In the genomic region with DNA sequence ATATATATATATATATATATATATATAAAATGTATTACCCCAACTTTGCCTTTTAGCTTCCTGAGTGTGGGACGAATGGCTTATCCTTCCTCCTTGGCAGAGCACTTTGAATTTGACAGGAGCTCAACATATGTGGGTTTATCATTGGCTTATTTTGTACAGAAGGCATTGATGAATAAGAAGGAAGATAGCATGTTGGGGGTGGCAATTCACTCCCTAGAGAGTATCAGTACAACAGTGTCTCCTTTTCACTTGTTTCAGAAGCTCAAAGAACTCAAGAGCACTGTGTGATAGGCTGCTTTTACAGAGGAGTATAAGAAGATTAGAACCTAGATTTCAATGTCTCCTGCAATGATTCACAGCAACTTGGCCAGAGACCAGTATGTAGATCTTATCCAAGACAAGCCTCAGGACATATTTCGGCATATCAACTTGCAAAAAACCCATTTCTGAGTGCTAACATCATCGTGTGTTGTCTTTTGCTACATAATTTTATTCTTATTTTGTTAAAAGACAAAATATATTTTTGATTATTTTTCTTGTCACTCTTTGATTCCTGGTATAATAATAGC, we compare ENCODE assay signal across 20 cellular contexts.
DNase-seq lines count a peak whose midpoint lies in the region; ATAC-seq and TF ChIP-seq lines count a peak whose summit lies in the region.
"Had no signal": no experiment of that assay in that cellular context is flagged by ENCODE, and none has a peak within 500 bp of the region (broad histone marks: within the 10 kb centered on the region; RNA-seq: fewer than 3 reads in every experiment).

No MANE protein-coding gene starts in this region.

- TF ChIP-seq CTCF in CD4-positive, alpha-beta T cell (IDR thresholded peaks at IDR 0.05), result no peak
- no peak for TF ChIP-seq CTCF in mammary epithelial cell (conservative IDR thresholded peaks at IDR 0.05 in 1 of 2, IDR thresholded peaks at IDR 0.05 in 1 of 2; ENCODE audit: extremely low read depth in 1 of 2, insufficient read depth in 1 of 2, low read depth in 1 of 2, low read length in 2 of 2)
- no peak for TF ChIP-seq CTCF in GM10266 (IDR thresholded peaks at IDR 0.05; ENCODE audit: control insufficient read depth, insufficient read depth, low read depth, missing control alignments)
- TF ChIP-seq CTCF in esophagus squamous epithelium (IDR thresholded peaks at IDR 0.05), result no peak

- ATAC-seq in CD4-positive, alpha-beta T cell (ENCODE audit: poor library complexity), result no peak
- no peak for ATAC-seq in naive thymus-derived CD4-positive, alpha-beta T cell
- no peak for ATAC-seq in HG02884 (IDR thresholded peaks at IDR 0.05; ENCODE audit: unreplicated experiment)
- ATAC-seq: A549, Right ventricle myocardium inferior had no signal

- H3K27me3 ChIP-seq in CD4-positive, alpha-beta T cell (ENCODE audit: control insufficient read depth, insufficient read depth, low read length), result no peaks in the 10 kb centered on the region
- H3K27me3 ChIP-seq in mammary epithelial cell (ENCODE audit: insufficient read depth, low read length), result no peaks in the 10 kb centered on the region
- H3K27me3 ChIP-seq in naive thymus-derived CD4-positive, alpha-beta T cell (ENCODE audit: control insufficient read depth in 2 of 2, insufficient read depth in 2 of 2, low read length in 2 of 2), result no peaks in the 10 kb centered on the region
- H3K27me3 ChIP-seq in esophagus squamous epithelium, result no peaks in the 10 kb centered on the region
- H3K27me3 ChIP-seq: BE2C, SJSA1 had no signal

- no peak overlapping the region for H3K4me2 ChIP-seq in mammary epithelial cell (ENCODE audit: insufficient read depth, low read depth, low read length)
- H3K4me2 ChIP-seq: A549 had no signal

- no peak overlapping the region for H3K9ac ChIP-seq in mammary epithelial cell (ENCODE audit: insufficient read depth, low read length)

- no peaks in the 10 kb centered on the region for H3K27me3 Mint-ChIP-seq in CD4-positive, alpha-beta T cell
- no peaks in the 10 kb centered on the region for H3K27me3 Mint-ChIP-seq in naive thymus-derived CD4-positive, alpha-beta T cell

- peaks cover 16% of the 10 kb centered on the region for H3K4me1 ChIP-seq in mammary epithelial cell (ENCODE audit: insufficient read depth, low read length)
- peaks cover 0 to 15% of the 10 kb centered on the region in 2 donors for H3K4me1 ChIP-seq in naive thymus-derived CD4-positive, alpha-beta T cell (ENCODE audit: control insufficient read depth in 2 of 2, insufficient read depth in 2 of 2, low read length in 2 of 2)
- H3K4me1 ChIP-seq in esophagus squamous epithelium, result no peaks in the 10 kb centered on the region
- H3K4me1 ChIP-seq: A549, BE2C, SJSA1 had no signal

- no peak overlapping the region for H3K27ac ChIP-seq in CD4-positive, alpha-beta T cell (ENCODE audit: low read depth, low read length)
- H3K27ac ChIP-seq in mammary epithelial cell (ENCODE audit: insufficient read depth, low read depth, low read length) (no peak overlapping the region), esophagus squamous epithelium (no peak overlapping the region)
- no peak overlapping the region for H3K27ac ChIP-seq in naive thymus-derived CD4-positive, alpha-beta T cell (ENCODE audit: low read depth, low read length)
- H3K27ac ChIP-seq: A549, SJSA1 had no signal

- no TSS peak for BruUV-seq in mammary epithelial cell (replicated peaks; lab: Mats Ljungman, UMichigan)

- in situ Hi-C loops in mammary epithelial cell (cut with MboI; ENCODE audit: low sequenced_read_pairs in 2 of 2), result no loop called here

- H3K4me3 Mint-ChIP-seq in CD4-positive, alpha-beta T cell, result no peak overlapping the region
- H3K4me3 Mint-ChIP-seq in naive thymus-derived CD4-positive, alpha-beta T cell, result no peak overlapping the region

- POLR2A ChIA-PET in CD4-positive, alpha-beta T cell (lab: Charles Lee), result interaction anchor here (3.2 kb wide), 1 partner anchor 13 kb away, joined by 13 read pairs; no protein-coding TSS in a partner anchor
- POLR2A ChIA-PET in naive thymus-derived CD4-positive, alpha-beta T cell (lab: Charles Lee), result interaction anchor here (1.1 to 2.6 kb wide), 3 partner anchors 11 to 27 kb away, joined by 5 to 10 read pairs (median 6); no protein-coding TSS in a partner anchor

- dilution Hi-C loops in mammary epithelial cell (cut with HindIII; ENCODE audit: low sequenced_read_pairs), result no loop called here

- H3K79me2 ChIP-seq in mammary epithelial cell (ENCODE audit: insufficient read depth, low read length), result no peaks in the 10 kb centered on the region

- H3K9me3 Mint-ChIP-seq in CD4-positive, alpha-beta T cell, result peaks cover 8% of the 10 kb centered on the region
- peaks cover 2 to 17% (median 10%) of the 10 kb centered on the region in 11 donors for H3K9me3 Mint-ChIP-seq in naive thymus-derived CD4-positive, alpha-beta T cell

- H3K36me3 ChIP-seq in mammary epithelial cell (ENCODE audit: insufficient read depth, low read length) (no peaks in the 10 kb centered on the region), esophagus squamous epithelium (no peaks in the 10 kb centered on the region)
- no peaks in the 10 kb centered on the region for H3K36me3 ChIP-seq in naive thymus-derived CD4-positive, alpha-beta T cell (ENCODE audit: control insufficient read depth in 2 of 3, insufficient read depth in 3 of 3, low read length in 3 of 3)
- H3K36me3 ChIP-seq: BE2C, SJSA1 had no signal

- CTCF ChIA-PET in CD4-positive, alpha-beta T cell (lab: Charles Lee), result no interaction called here
- CTCF ChIA-PET in mammary epithelial cell (lab: Charles Lee; ENCODE audit: low non-redundant PET), result no interaction called here
- CTCF ChIA-PET in naive thymus-derived CD4-positive, alpha-beta T cell (lab: Charles Lee), result interaction anchor here (1.7 kb wide), 1 partner anchor 13 kb away, joined by 8 read pairs; no protein-coding TSS in a partner anchor

- no peaks in the 10 kb centered on the region for H4K20me1 ChIP-seq in mammary epithelial cell (ENCODE audit: insufficient read depth, low read length)

- H3K4me3 ChIP-seq in mammary epithelial cell (replicated peaks in 1 of 3; ENCODE audit: insufficient read depth in 1 of 3, low read depth in 2 of 3, low read length in 3 of 3), result no peak overlapping the region
- H3K4me3 ChIP-seq in naive thymus-derived CD4-positive, alpha-beta T cell (ENCODE audit: low read length), result no peak overlapping the region
- H3K4me3 ChIP-seq in esophagus squamous epithelium, result no peak overlapping the region
- H3K4me3 ChIP-seq: A549, SJSA1 had no signal

- peak overlapping the region; percentile 14 for H3K27ac Mint-ChIP-seq in CD4-positive, alpha-beta T cell
- H3K27ac Mint-ChIP-seq in naive thymus-derived CD4-positive, alpha-beta T cell, result peak overlapping the region in 6 of 9 donors; percentile 48 to 81 (median 69)

- peak overlapping the region; percentile 67 for H2AFZ ChIP-seq in mammary epithelial cell (ENCODE audit: low read depth, low read length)

- H3K36me3 Mint-ChIP-seq in CD4-positive, alpha-beta T cell (ENCODE audit: low read depth), result no peaks in the 10 kb centered on the region
- H3K36me3 Mint-ChIP-seq in naive thymus-derived CD4-positive, alpha-beta T cell, result peaks cover 0 to 10% (median 8%) of the 10 kb centered on the region in 5 donors

- peaks cover 32% of the 10 kb centered on the region for H3K4me1 Mint-ChIP-seq in CD4-positive, alpha-beta T cell (ENCODE audit: low read depth)
- peaks cover 2 to 46% (median 36%) of the 10 kb centered on the region in 7 donors for H3K4me1 Mint-ChIP-seq in naive thymus-derived CD4-positive, alpha-beta T cell

- 0% methylated on average over 3 of the region's 3 CpGs for WGBS in mammary epithelial cell (ENCODE audit: low coverage, missing lambda C conversion rate)
- 61 to 64% methylated on average over 3 of the region's 3 CpGs for WGBS in esophagus squamous epithelium, 2 donors

- no peak for DNase-seq in CD4-positive, alpha-beta T cell
- peak; percentile 52 for DNase-seq in NCI-H226
- no peak for DNase-seq in mammary epithelial cell
- no peak for DNase-seq in naive thymus-derived CD4-positive, alpha-beta T cell
- DNase-seq in GM10266 (ENCODE audit: extremely low spot score), result no peak
- DNase-seq in esophagus squamous epithelium (lab: John Stamatoyannopoulos, UW), result no peak
- no peak for DNase-seq in islet precursor cell
- DNase-seq: BE2C, DMS153, Kasumi-1, MM.1S, NCI-H1048, NCI-H1436, NCI-H1930, NCI-H510A treated with DMSO at 0.1 percent for 48 hours, NCI-H748 treated with DMSO at 0.1 percent for 48 hours had no signal

- no peak for TF ChIP-seq POLR2A in esophagus squamous epithelium (IDR thresholded peaks at IDR 0.05)

- intact Hi-C loops in CD4-positive, alpha-beta T cell (cut with DNase I, micrococcal nuclease), result loop anchor here in 1 of 2 experiments (5.0 kb wide), 2 partner anchors 38 to 78 kb away; no protein-coding TSS in a partner anchor
- intact Hi-C loops in mammary epithelial cell (cut with micrococcal nuclease), result no loop called here
- intact Hi-C loops in naive thymus-derived CD4-positive, alpha-beta T cell (cut with micrococcal nuclease), result loop anchor here in 1 of 2 donors (1.0 kb wide), 1 partner anchor 7 kb away; no protein-coding TSS in a partner anchor
- intact Hi-C loops in esophagus squamous epithelium (cut with DNase I), result no loop called here

- no peaks in the 10 kb centered on the region for H3K9me3 ChIP-seq in CD4-positive, alpha-beta T cell (ENCODE audit: control insufficient read depth, low read length)
- H3K9me3 ChIP-seq in mammary epithelial cell (replicated peaks; ENCODE audit: insufficient read depth, low read length), result no peaks in the 10 kb centered on the region
- no peaks in the 10 kb centered on the region for H3K9me3 ChIP-seq in naive thymus-derived CD4-positive, alpha-beta T cell (ENCODE audit: control insufficient read depth in 2 of 3, low read length in 3 of 3)
- H3K9me3 ChIP-seq in esophagus squamous epithelium, result no peaks in the 10 kb centered on the region
- H3K9me3 ChIP-seq: A549, BE2C, SJSA1 had no signal
